In genomic region chr3:183455064-183455463, GRCh38 we compare ENCODE assay signal across 13 cellular contexts. TPM values are rescaled to one million over a fixed set of nuclear protein-coding genes. Genes with fewer than 3 reads are reported as not detected.
DNase-seq lines count a peak whose midpoint lies in the region; ATAC-seq, FAIRE-seq and TF ChIP-seq lines count a peak whose summit lies in the region.
"Had no signal": no experiment of that assay in that cellular context is flagged by ENCODE, and none has a peak within 500 bp of the region (broad histone marks: within the 10 kb centered on the region; RNA-seq: fewer than 3 reads in every experiment).

No MANE protein-coding gene starts in this region.

- no peaks in the 10 kb centered on the region for H3K79me2 ChIP-seq in mesendoderm (ENCODE audit: control insufficient read depth, insufficient read depth, low read length)

- H3K36me3 ChIP-seq in gastrocnemius medialis, result peaks cover 0 to 11% of the 10 kb centered on the region in 2 donors
- H3K36me3 ChIP-seq in mesendoderm (ENCODE audit: control insufficient read depth, insufficient read depth, low read length), result peaks cover 5% of the 10 kb centered on the region
- H3K36me3 ChIP-seq in heart right ventricle, result peaks cover 0 to 56% (median 16%) of the 10 kb centered on the region in 9 donors

- no peak overlapping the region for H4K8ac ChIP-seq in mesendoderm (ENCODE audit: low read depth, low read length)

- H3K9me3 ChIP-seq in gastrocnemius medialis (no peaks in the 10 kb centered on the region), heart right ventricle (peaks cover 0 to 4% (median 0%) of the 10 kb centered on the region in 11 donors)

- no peak for TF ChIP-seq POLR2A in H54 (IDR thresholded peaks at IDR 0.05; ENCODE audit: low read depth, low read length)
- no peak for TF ChIP-seq POLR2A in gastrocnemius medialis (IDR thresholded peaks at IDR 0.05)

- H3K9ac ChIP-seq in mesendoderm (ENCODE audit: low read length), result no peak overlapping the region

- H2BK120ac ChIP-seq in mesendoderm (ENCODE audit: low read depth, low read length), result no peak overlapping the region

- no CpG with 5 or more reads among the region's 4 CpGs for whole genome bisulfite sequencing in mesendoderm (ENCODE audit: extremely low coverage, insufficient coverage, low lambda C conversion rate)
- WGBS in heart right ventricle, 2 donors, result 85 to 86% methylated on average over 4 of the region's 4 CpGs

- DNase-seq in H54 (ENCODE audit: insufficient read length, low spot score) (peak; percentile 49), hepatic stellate cell (ENCODE audit: low spot score) (peak; percentile 12), gastrocnemius medialis (no peak), mesendoderm (no peak), heart right ventricle (no peak), GM19240 (ENCODE audit: insufficient read length, low spot score) (no peak)
- DNase-seq in activated effector memory CD4-positive, alpha-beta T cell treated with Interleukin-2 at 50 U/mL for 16 hours, result no peak
- DNase-seq: activated CD8-positive, alpha-beta T cell treated with anti-CD3 and anti-CD28 coated beads, Interleukin-2, amount 10 ng/mL, durations not matched to agents 7 days and 5 days; CD4-positive, alpha-beta T cell; effector memory CD8-positive, alpha-beta T cell; GOT3; naive thymus-derived CD4-positive, alpha-beta T cell had no signal

- in situ Hi-C loops in gastrocnemius medialis (cut with MboI; ENCODE audit: low sequenced_read_pairs in 4 of 4), result no loop called here

- peak overlapping the region; percentile 81 for H3K27ac ChIP-seq in angular gyrus (ENCODE audit: low read depth, low read length)
- peak overlapping the region; percentile 4 to 62 (median 50) for H3K27ac ChIP-seq in gastrocnemius medialis
- no peak overlapping the region for H3K27ac ChIP-seq in mesendoderm (ENCODE audit: low read depth, low read length)
- no peak overlapping the region for H3K27ac ChIP-seq in heart right ventricle

- H3K27me3 ChIP-seq in gastrocnemius medialis (no peaks in the 10 kb centered on the region), mesendoderm (ENCODE audit: insufficient read depth, low read length, poor library complexity) (no peaks in the 10 kb centered on the region), heart right ventricle (no peaks in the 10 kb centered on the region)

- H2AK5ac ChIP-seq in mesendoderm (ENCODE audit: low read length), result no peak overlapping the region

- H3K56ac ChIP-seq in mesendoderm (ENCODE audit: low read length), result no peak overlapping the region

- H3K23ac ChIP-seq in mesendoderm (ENCODE audit: low read length), result no peak overlapping the region

- H3K4me3 ChIP-seq in gastrocnemius medialis (no peak overlapping the region), mesendoderm (ENCODE audit: low read length) (no peak overlapping the region), heart right ventricle (no peak overlapping the region)

- peaks cover 5 to 15% of the 10 kb centered on the region in 2 donors for H3K4me1 ChIP-seq in gastrocnemius medialis
- no peaks in the 10 kb centered on the region for H3K4me1 ChIP-seq in mesendoderm (ENCODE audit: control insufficient read depth, low read depth, low read length)
- H3K4me1 ChIP-seq in heart right ventricle, result peaks cover 0 to 23% (median 1%) of the 10 kb centered on the region in 9 donors

- H3K4ac ChIP-seq in mesendoderm (ENCODE audit: low read depth, low read length), result no peak overlapping the region

- no peak overlapping the region for H3K18ac ChIP-seq in mesendoderm (ENCODE audit: low read length)

- ATAC-seq in gastrocnemius medialis (peak in 1 of 2 donors; percentile 62), heart right ventricle (no peak)
- ATAC-seq: activated CD8-positive, alpha-beta T cell treated with anti-CD3 and anti-CD28 coated beads, Interleukin-2, amount 10 ng/mL, durations not matched to agents 7 days and 5 days; effector memory CD8-positive, alpha-beta T cell; naive thymus-derived CD4-positive, alpha-beta T cell had no signal

- intact Hi-C loops in gastrocnemius medialis (cut with DNase I; ENCODE audit: low total_unique reads), result no loop called here
- intact Hi-C loops in heart right ventricle (cut with DNase I), result no loop called here

- H3K79me1 ChIP-seq in mesendoderm (ENCODE audit: low read length), result no peaks in the 10 kb centered on the region

- no peak overlapping the region for H2BK15ac ChIP-seq in mesendoderm (replicated peaks; ENCODE audit: low read depth)

- H4K5ac ChIP-seq in mesendoderm (ENCODE audit: low read length), result no peak overlapping the region

- FAIRE-seq in H54 (lab: Jason Lieb, UNC), result peak; percentile 98

- no peak overlapping the region for H2BK5ac ChIP-seq in mesendoderm (ENCODE audit: low read length)

- no peak overlapping the region for H3K4me2 ChIP-seq in mesendoderm (ENCODE audit: low read length)

- TF ChIP-seq CTCF in gastrocnemius medialis (IDR thresholded peaks at IDR 0.05 in 4 of 5, conservative IDR thresholded peaks at IDR 0.05 in 1 of 5) (no peak), heart right ventricle (IDR thresholded peaks at IDR 0.05) (no peak)

RNA-seq across cellular contexts. Expression of gene MCF2L2, which starts 26.6 kb away (rescaled TPM):
- total RNA-seq in gastrocnemius medialis, result under 1 TPM; 0.27 to 0.61 (median 0.46) TPM
- 1.6 TPM for polyA plus RNA-seq in mesendoderm (2013, experiment 1 of 2)
- polyA plus RNA-seq in mesendoderm (2013, experiment 2 of 2), result 1.8 TPM
- 1 to 10 TPM in 2 of 10 donors, under 1 TPM in 7, not detected in 1; 0.14 to 1.5 (median 0.49) TPM for total RNA-seq in heart right ventricle
- polyA plus RNA-seq in heart right ventricle, result under 1 TPM; 0.09 to 0.37 TPM

Comparison
In these comparisons a context has a peak if more than half of its experiments do, and no peak if none do; other contexts are left out.
1. DNase-seq: peak in H54 (single experiment) and hepatic stellate cell (single experiment); none in gastrocnemius medialis (0 of 2), mesendoderm (single experiment), heart right ventricle (0 of 2), GM19240 (single experiment) and activated effector memory CD4-positive, alpha-beta T cell treated with Interleukin-2 at 50 U/mL for 16 hours (single experiment).
2. H3K27ac ChIP-seq: peak in angular gyrus (single experiment) and gastrocnemius medialis (4 of 4); none in mesendoderm (single experiment) and heart right ventricle (0 of 10).